Comparison of ENCODE assay signal across 1 cellular context in the genomic region with DNA sequence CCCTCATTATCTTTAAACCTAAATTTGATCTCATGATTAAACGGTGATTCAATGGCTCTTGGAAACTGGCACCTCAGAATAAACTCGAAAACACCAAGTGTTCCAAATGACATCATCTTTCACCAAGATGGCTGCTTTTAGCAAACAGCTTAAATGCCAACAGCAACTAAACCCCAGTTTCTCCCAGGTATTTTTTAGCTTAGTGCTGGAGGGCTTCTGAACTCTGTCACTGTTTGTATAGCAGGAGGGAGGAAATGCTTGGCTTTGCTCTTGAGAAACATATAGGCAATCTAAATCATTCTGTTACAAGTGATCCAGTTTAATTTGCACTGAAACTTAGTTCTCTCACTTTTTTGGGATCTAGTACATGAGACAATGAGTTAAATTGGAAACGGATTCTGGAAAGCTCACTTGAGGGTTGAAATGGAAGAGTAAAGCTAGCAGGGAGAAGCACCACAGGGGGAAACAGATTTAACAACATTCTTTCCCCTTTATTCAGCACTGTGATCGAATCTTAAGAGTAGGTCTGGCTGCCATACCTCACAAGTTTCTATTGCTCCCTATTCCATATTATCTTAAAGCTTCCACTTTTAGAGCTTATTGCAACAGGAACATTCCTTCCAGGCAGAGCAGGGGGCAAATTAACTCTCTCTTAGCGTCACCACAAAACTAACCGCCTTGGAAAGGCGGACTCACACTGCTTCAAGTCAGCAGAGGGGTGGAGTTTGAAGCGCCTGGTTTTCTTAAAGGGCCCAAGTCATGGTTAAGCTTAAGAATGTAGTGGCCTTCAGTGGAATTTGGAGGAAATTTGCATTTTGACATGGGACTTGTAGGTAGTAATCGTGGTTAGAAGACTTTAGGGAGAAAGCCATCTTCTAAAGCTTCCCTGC.
TF ChIP-seq lines count a peak whose summit lies in the region.

No MANE protein-coding gene starts in this region.

TF ChIP-seq in A549, 52 proteins besides CTCF, POLR2A, EP300 and RAD21 (continued from another document):
- TF ChIP-seq PHF8 (IDR thresholded peaks at IDR 0.05; ENCODE audit: borderline replicate concordance, low read depth) (0 out of 2 replicates have a peak, but pooled peaks have one; percentile 20), MYC (IDR thresholded peaks at IDR 0.05; ENCODE audit: borderline replicate concordance, low read length) (no peak), POLR2AphosphoS2 (conservative IDR thresholded peaks at IDR 0.05; ENCODE audit: low read length) (no peak), KDM5A (IDR thresholded peaks at IDR 0.05) (no peak)
